ENCODE assay signal across 1 cellular context in the genomic region with DNA sequence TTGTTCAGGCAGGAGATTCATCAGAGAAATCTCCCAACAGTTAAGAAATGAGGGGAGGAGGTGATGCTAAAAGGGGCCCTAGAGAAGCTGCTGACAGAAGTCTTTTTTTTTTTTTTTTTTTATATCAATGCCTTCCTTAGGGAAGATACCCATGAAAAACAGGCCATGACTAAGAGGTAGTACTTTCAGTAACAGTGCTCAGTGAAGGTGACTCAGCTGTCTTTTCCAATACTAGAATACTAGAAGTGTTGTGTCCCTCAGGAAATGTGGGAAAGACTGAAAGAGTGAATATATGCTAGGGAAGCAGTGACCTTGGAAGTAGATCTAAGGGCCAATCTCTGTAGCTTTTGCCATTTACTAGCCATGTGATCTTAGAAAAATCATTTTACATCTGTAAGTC.
TF ChIP-seq lines count a peak whose summit lies in the region.

No MANE protein-coding gene starts in this region.

TF ChIP-seq in SK-N-SH, 30 proteins besides CTCF, POLR2A, EP300 and RAD21:
- TF ChIP-seq, protein P1, sequence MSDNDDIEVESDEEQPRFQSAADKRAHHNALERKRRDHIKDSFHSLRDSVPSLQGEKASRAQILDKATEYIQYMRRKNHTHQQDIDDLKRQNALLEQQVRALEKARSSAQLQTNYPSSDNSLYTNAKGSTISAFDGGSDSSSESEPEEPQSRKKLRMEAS (IDR thresholded peaks at IDR 0.05; ENCODE audit: low read depth) = no peak
- TF ChIP-seq TCF12 (IDR thresholded peaks at IDR 0.05) (no peak), CHD2 (IDR thresholded peaks at IDR 0.05; ENCODE audit: low read length, partially characterized antibody) (no peak), SIN3A (IDR thresholded peaks at IDR 0.05; ENCODE audit: borderline replicate concordance, low read depth, low read length) (no peak), RFX5 (IDR thresholded peaks at IDR 0.05; ENCODE audit: low read length) (no peak), POLR2AphosphoS5 (IDR thresholded peaks at IDR 0.05; ENCODE audit: low read depth, low read length) (no peak), JUND (IDR thresholded peaks at IDR 0.05) (peak; percentile 27; the same call in 1 of the 2 replicates), YY1 (IDR thresholded peaks at IDR 0.05; ENCODE audit: low read depth) (no peak), FOSL2 (IDR thresholded peaks at IDR 0.05; ENCODE audit: borderline replicate concordance, low read depth) (peak; percentile 60), SMC3 (IDR thresholded peaks at IDR 0.05; ENCODE audit: low read depth, low read length) (no peak)
- TF ChIP-seq, protein P2, sequence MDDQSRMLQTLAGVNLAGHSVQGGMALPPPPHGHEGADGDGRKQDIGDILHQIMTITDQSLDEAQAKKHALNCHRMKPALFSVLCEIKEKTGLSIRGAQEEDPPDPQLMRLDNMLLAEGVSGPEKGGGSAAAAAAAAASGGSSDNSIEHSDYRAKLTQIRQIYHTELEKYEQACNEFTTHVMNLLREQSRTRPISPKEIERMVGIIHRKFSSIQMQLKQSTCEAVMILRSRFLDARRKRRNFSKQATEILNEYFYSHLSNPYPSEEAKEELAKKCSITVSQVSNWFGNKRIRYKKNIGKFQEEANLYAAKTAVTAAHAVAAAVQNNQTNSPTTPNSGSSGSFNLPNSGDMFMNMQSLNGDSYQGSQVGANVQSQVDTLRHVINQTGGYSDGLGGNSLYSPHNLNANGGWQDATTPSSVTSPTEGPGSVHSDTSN (IDR thresholded peaks at IDR 0.05) = peak; percentile 34; the same call in 1 of the 2 replicates
